20 cellular contexts compared by ENCODE assay signal in the genomic region with DNA sequence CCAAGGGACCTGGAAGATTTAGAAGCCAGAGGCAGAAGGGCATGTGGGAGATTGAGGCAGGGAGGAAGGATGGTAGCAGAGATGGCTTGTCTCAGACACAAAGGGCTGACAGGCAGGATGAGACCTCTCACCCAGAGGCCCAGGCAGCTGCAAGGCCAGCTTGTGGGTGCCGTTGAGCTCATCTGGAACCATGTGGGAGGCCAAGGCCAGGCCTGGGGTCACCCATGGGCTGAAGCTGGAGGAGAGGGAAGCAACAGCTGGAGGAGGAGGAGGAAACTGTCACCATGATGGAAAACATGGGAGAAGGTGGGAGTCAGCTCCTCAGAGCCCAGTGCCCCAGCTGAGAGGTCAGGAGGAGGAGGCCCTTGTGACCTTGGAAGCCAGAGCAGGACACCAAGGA. TPM values are rescaled to one million over a fixed set of nuclear protein-coding genes. Genes with fewer than 3 reads are reported as not detected.
"Had no signal": no experiment of that assay in that cellular context is flagged by ENCODE, and none has a peak within 500 bp of the region (broad histone marks: within the 10 kb centered on the region; RNA-seq: fewer than 3 reads in every experiment).

No MANE protein-coding gene starts in this region.

- FAIRE-seq: endometrium, frontal cortex had no signal

- H3K36me3 Mint-ChIP-seq: activated CD4-positive, alpha-beta memory T cell treated with anti-CD3 and anti-CD28 coated beads for 36 hours; activated CD8-positive, alpha-beta memory T cell treated with anti-CD3 and anti-CD28 coated beads, Interleukin-2, amount 10 ng/mL, durations not matched to agents 7 days and 5 days; natural killer cell treated with Interleukin-12 subunit alpha and Interleukin-12 subunit beta and Interleukin-15 and Interleukin-18, amount 100 ng/mL, for 72 hours had no signal

- H3K4me1 ChIP-seq: lower lobe of right lung had no signal

- H3K4me3 ChIP-seq: coronary artery, lower lobe of right lung, stomach had no signal

- H3K4me3 Mint-ChIP-seq: activated B cell treated with CpG ODN at 0.5 μM for 24 hours; activated CD4-positive, alpha-beta memory T cell treated with anti-CD3 and anti-CD28 coated beads for 36 hours; activated CD8-positive, alpha-beta memory T cell treated with anti-CD3 and anti-CD28 coated beads, Interleukin-2, amount 10 ng/mL, durations not matched to agents 7 days and 5 days; natural killer cell treated with Interleukin-12 subunit alpha and Interleukin-12 subunit beta and Interleukin-15 and Interleukin-18, amount 100 ng/mL, for 72 hours had no signal

- H3K27ac Mint-ChIP-seq: activated B cell treated with CpG ODN at 0.5 μM for 24 hours; activated CD4-positive, alpha-beta memory T cell treated with anti-CD3 and anti-CD28 coated beads for 36 hours; activated CD8-positive, alpha-beta memory T cell treated with anti-CD3 and anti-CD28 coated beads, Interleukin-2, amount 10 ng/mL, durations not matched to agents 7 days and 5 days; activated T-helper 2 cell treated with anti-CD3 and anti-CD28 coated beads, Interferon-gamma antibody, Interleukin-2, Interleukin-4, amounts not matched to agents 10 μg/mL and 5 μg/mL and 100 μg/mL, durations not matched to agents 14 hours and 24 hours and 36 hours; natural killer cell treated with Interleukin-12 subunit alpha and Interleukin-12 subunit beta and Interleukin-15 and Interleukin-18, amount 100 ng/mL, for 72 hours had no signal

- H3K27me3 ChIP-seq: brain microvascular endothelial cell had no signal

- H3K27ac ChIP-seq: brain microvascular endothelial cell, coronary artery, lower lobe of right lung, stomach had no signal

- ATAC-seq: activated CD8-positive, alpha-beta memory T cell treated with anti-CD3 and anti-CD28 coated beads, Interleukin-2, amount 10 ng/mL, durations not matched to agents 7 days and 5 days; left colon; lower lobe of right lung; natural killer cell treated with Interleukin-12 subunit alpha and Interleukin-12 subunit beta and Interleukin-15 and Interleukin-18, amount 100 ng/mL, for 72 hours had no signal

- DNase-seq: activated B cell treated with CpG ODN at 0.5 μM for 24 hours; activated CD4-positive, alpha-beta memory T cell treated with anti-CD3 and anti-CD28 coated beads for 36 hours; activated CD4-positive, alpha-beta T cell treated with anti-CD3 and anti-CD28 coated beads for 4 hours; activated CD8-positive, alpha-beta memory T cell treated with anti-CD3 and anti-CD28 coated beads, Interleukin-2, amount 10 ng/mL, durations not matched to agents 7 days and 5 days; activated naive CD4-positive, alpha-beta T cell treated with Interleukin-2 at 50 U/mL for 16 hours; anterior cingulate cortex; brain microvascular endothelial cell; hypothalamus; islet precursor cell; left colon; lower lobe of right lung; occipital lobe; stomach; trophoblast cell had no signal

- H3K9me3 Mint-ChIP-seq: activated B cell treated with CpG ODN at 0.5 μM for 24 hours; activated CD4-positive, alpha-beta memory T cell treated with anti-CD3 and anti-CD28 coated beads for 36 hours; activated T-helper 2 cell treated with anti-CD3 and anti-CD28 coated beads, Interferon-gamma antibody, Interleukin-2, Interleukin-4, amounts not matched to agents 10 μg/mL and 5 μg/mL and 100 μg/mL, durations not matched to agents 14 hours and 24 hours and 36 hours; natural killer cell treated with Interleukin-12 subunit alpha and Interleukin-12 subunit beta and Interleukin-15 and Interleukin-18, amount 100 ng/mL, for 72 hours had no signal

RNA-seq across cellular contexts. Expression of a gene that starts 21.8 kb away (rescaled TPM):
- total RNA-seq: activated B cell treated with CpG ODN at 0.5 μM for 24 hours; activated CD8-positive, alpha-beta memory T cell treated with anti-CD3 and anti-CD28 coated beads, Interleukin-2, amount 10 ng/mL, durations not matched to agents 7 days and 5 days; activated T-helper 2 cell treated with anti-CD3 and anti-CD28 coated beads, Interferon-gamma antibody, Interleukin-2, Interleukin-4, amounts not matched to agents 10 μg/mL and 5 μg/mL and 100 μg/mL, durations not matched to agents 14 hours and 24 hours and 36 hours; natural killer cell treated with Interleukin-12 subunit alpha and Interleukin-12 subunit beta and Interleukin-15 and Interleukin-18, amount 100 ng/mL, for 72 hours; T-helper 2 cell treated with Interferon-gamma antibody and Interleukin-4, amounts not matched to agents 100 ng/mL and 5 ng/mL, for 36 hours had no signal
